Comparison of ENCODE assay signal across 1 cellular context in genomic region chr4:31613946-31614623, GRCh38.
TF ChIP-seq lines count a peak whose summit lies in the region.

No MANE protein-coding gene starts in this region.

TF ChIP-seq in H1, 55 proteins besides CTCF, POLR2A, EP300 and RAD21 (continued from another document):
- TF ChIP-seq TCF12 (IDR thresholded peaks at IDR 0.05; ENCODE audit: low read depth, low read length) (no peak), POLR2AphosphoS5 (IDR thresholded peaks at IDR 0.05; ENCODE audit: low read depth, low read length) (no peak), SP1 (IDR thresholded peaks at IDR 0.05; ENCODE audit: low read depth, low read length) (no peak), RNF2 (IDR thresholded peaks at IDR 0.05; ENCODE audit: borderline replicate concordance, low read depth, low read length, missing control alignments, poor library complexity, severe bottlenecking) (no peak), BCL11A (IDR thresholded peaks at IDR 0.05; ENCODE audit: low read depth in 2 of 2, low read length in 2 of 2) (no peak)
